In the genomic region with DNA sequence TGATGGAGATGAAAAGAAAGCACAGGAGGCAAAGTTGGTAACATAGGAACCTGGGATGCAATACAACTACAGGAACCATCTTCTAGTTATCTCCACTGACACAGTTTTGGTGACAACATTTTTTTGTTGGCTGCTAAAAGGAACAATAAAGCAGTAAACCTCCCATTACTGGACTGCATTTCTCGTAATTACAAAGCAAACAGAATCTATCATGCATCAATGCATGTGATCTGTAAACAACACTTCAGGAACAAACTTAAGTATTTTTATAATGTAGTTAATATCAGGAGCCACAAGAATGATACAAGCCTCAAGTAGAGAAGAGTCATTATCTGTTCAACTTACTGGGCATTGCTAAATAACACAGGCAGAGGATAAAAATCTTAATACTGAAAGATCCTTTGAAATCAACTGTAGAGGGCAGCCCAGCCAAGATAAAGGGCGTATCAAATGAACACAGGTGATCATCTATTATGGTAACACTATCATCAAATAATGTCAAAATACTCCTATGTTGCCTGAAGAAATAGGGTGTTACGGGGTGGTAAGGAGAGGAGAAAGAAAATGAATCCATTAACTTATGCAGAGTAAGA, we compare ENCODE assay signal across 1 cellular context.
TF ChIP-seq lines count a peak whose summit lies in the region.

No MANE protein-coding gene starts in this region.

TF ChIP-seq in IMR-90, 13 proteins besides CTCF, POLR2A, EP300 and RAD21 (continued from another document):
- TF ChIP-seq, protein P1, sequence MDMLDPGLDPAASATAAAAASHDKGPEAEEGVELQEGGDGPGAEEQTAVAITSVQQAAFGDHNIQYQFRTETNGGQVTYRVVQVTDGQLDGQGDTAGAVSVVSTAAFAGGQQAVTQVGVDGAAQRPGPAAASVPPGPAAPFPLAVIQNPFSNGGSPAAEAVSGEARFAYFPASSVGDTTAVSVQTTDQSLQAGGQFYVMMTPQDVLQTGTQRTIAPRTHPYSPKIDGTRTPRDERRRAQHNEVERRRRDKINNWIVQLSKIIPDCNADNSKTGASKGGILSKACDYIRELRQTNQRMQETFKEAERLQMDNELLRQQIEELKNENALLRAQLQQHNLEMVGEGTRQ (IDR thresholded peaks at IDR 0.05; ENCODE audit: low read depth, low read length): no peak
- TF ChIP-seq CEBPB (IDR thresholded peaks at IDR 0.05; ENCODE audit: low read depth, low read length) (no peak), MAFK (IDR thresholded peaks at IDR 0.05; ENCODE audit: low read depth, low read length) (no peak), MXI1 (IDR thresholded peaks at IDR 0.05; ENCODE audit: borderline replicate concordance, low read depth, low read length) (no peak), MAZ (IDR thresholded peaks at IDR 0.05; ENCODE audit: borderline replicate concordance, low read depth, low read length) (no peak)
